Comparison of ENCODE assay signal across 20 cellular contexts in the genomic region with DNA sequence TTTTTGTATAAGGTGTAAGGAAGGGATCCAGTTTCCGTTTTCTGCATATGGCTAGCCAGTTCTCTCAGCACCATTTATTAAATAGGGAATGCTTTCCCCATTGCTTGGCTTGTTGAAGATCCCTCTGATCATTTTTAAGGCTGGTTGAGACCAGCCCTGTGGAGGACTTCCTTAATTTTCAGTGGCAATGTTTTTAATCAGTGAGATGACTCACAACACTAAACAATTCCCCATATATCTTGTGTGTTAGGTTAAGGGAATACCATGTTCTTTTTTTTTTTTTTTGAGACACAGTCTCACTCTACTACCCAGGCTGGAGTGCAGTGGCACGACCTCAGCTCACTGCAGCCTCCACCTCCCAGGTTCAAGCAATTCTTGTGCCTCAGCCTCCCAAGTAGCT.
"Had no signal": no experiment of that assay in that cellular context is flagged by ENCODE, and none has a peak within 500 bp of the region (broad histone marks: within the 10 kb centered on the region; RNA-seq: fewer than 3 reads in every experiment).

No MANE protein-coding gene starts in this region.

- ATAC-seq: activated CD8-positive, alpha-beta memory T cell treated with anti-CD3 and anti-CD28 coated beads, Interleukin-2, amount 10 ng/mL, durations not matched to agents 7 days and 5 days; left cardiac atrium; natural killer cell; sciatic nerve; stimulated activated naive CD8-positive, alpha-beta T cell treated with anti-CD3 and anti-CD28 coated beads, Interleukin-15, amount 100 ng/mL, for 72 hours had no signal

- H3K27ac Mint-ChIP-seq: activated CD4-positive, alpha-beta memory T cell treated with anti-CD3 and anti-CD28 coated beads, Interleukin-2, amount 10 ng/mL, durations not matched to agents 7 days and 5 days; activated CD8-positive, alpha-beta memory T cell treated with anti-CD3 and anti-CD28 coated beads, Interleukin-2, amount 10 ng/mL, durations not matched to agents 7 days and 5 days; natural killer cell; stimulated activated naive CD8-positive, alpha-beta T cell treated with anti-CD3 and anti-CD28 coated beads, Interleukin-15, amount 100 ng/mL, for 72 hours; type B pancreatic cell had no signal

- H3K4me1 Mint-ChIP-seq: activated CD4-positive, alpha-beta memory T cell treated with anti-CD3 and anti-CD28 coated beads, Interleukin-2, amount 10 ng/mL, durations not matched to agents 7 days and 5 days; activated CD8-positive, alpha-beta memory T cell treated with anti-CD3 and anti-CD28 coated beads, Interleukin-2, amount 10 ng/mL, durations not matched to agents 7 days and 5 days; stimulated activated naive CD8-positive, alpha-beta T cell treated with anti-CD3 and anti-CD28 coated beads, Interleukin-15, amount 100 ng/mL, for 72 hours had no signal

- H3K27me3 Mint-ChIP-seq: activated CD4-positive, alpha-beta memory T cell treated with anti-CD3 and anti-CD28 coated beads, Interleukin-2, amount 10 ng/mL, durations not matched to agents 7 days and 5 days; activated CD8-positive, alpha-beta memory T cell treated with anti-CD3 and anti-CD28 coated beads, Interleukin-2, amount 10 ng/mL, durations not matched to agents 7 days and 5 days; type B pancreatic cell had no signal

- H3K4me3 ChIP-seq: breast epithelium, esophagus squamous epithelium, hepatocyte, smooth muscle cell had no signal

- H3K4me3 Mint-ChIP-seq: activated CD4-positive, alpha-beta memory T cell treated with anti-CD3 and anti-CD28 coated beads, Interleukin-2, amount 10 ng/mL, durations not matched to agents 7 days and 5 days; activated CD8-positive, alpha-beta memory T cell treated with anti-CD3 and anti-CD28 coated beads, Interleukin-2, amount 10 ng/mL, durations not matched to agents 7 days and 5 days; natural killer cell; stimulated activated naive CD8-positive, alpha-beta T cell treated with anti-CD3 and anti-CD28 coated beads, Interleukin-15, amount 100 ng/mL, for 72 hours; type B pancreatic cell had no signal

- H3K9me3 Mint-ChIP-seq: natural killer cell, type B pancreatic cell had no signal

- DNase-seq: activated CD4-positive, alpha-beta memory T cell treated with anti-CD3 and anti-CD28 coated beads, Interleukin-2, amount 10 ng/mL, durations not matched to agents 7 days and 5 days; activated CD4-positive, alpha-beta T cell treated with anti-CD3 and anti-CD28 coated beads for 48 hours; activated CD4-positive, CD25-positive, alpha-beta regulatory T cell; activated CD8-positive, alpha-beta memory T cell treated with anti-CD3 and anti-CD28 coated beads, Interleukin-2, amount 10 ng/mL, durations not matched to agents 7 days and 5 days; activated effector memory CD4-positive, alpha-beta T cell treated with Interleukin-2 at 50 U/mL for 16 hours; activated naive CD4-positive, alpha-beta T cell treated with anti-CD3 and anti-CD28 coated beads, Interleukin-2, amount 50 U/mL, for 16 hours; effector CD8-positive, alpha-beta T cell; esophagus squamous epithelium; left cardiac atrium; mesendoderm; natural killer cell; stimulated activated CD4-positive, alpha-beta T cell treated with anti-CD3 and anti-CD28 coated beads, Interleukin-4, amount 100 ng/mL, for 1 hour; stimulated activated naive CD8-positive, alpha-beta T cell treated with anti-CD3 and anti-CD28 coated beads, Interleukin-15, amount 100 ng/mL, for 72 hours; T-helper 1 cell; T1000 had no signal

- H3K36me3 Mint-ChIP-seq: activated CD8-positive, alpha-beta memory T cell treated with anti-CD3 and anti-CD28 coated beads, Interleukin-2, amount 10 ng/mL, durations not matched to agents 7 days and 5 days; natural killer cell had no signal
